In the genomic region with DNA sequence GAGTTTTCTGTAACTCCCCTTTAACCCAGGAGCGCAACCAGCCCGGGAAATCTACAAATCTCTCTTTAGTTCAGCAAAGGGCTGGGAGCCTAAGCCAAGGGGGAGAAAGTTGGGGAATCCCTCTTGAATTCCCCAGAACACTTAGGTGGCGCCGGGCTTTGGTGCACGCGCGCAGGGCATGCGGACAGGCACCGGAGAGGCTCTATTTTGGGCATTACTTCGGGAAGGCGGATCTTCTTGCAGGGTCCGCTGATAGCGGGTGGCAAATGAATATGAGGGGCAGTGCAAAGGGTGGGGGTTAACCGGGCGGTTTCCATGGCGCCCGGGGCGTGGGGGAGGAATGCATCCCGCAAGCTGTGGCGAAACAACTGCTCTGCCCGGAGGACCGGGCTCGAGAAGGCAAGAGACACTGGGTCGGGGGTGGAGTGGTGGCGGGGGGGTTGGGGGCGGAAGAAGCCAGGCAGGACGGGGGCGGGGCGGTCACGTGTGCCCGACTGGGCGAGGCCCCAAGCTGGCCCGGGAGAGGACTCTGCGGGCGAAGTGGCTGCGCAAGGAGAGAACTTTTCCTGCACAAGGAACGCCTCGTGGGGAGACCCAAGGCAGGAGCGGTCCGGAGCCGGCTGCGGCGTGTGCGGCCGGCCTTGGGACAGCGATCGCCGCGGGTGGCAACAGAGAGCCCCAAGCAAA, we compare ENCODE assay signal across 8 cellular contexts. TPM values are rescaled to one million over a fixed set of nuclear protein-coding genes. Genes with fewer than 3 reads are reported as not detected.
DNase-seq lines count a peak whose midpoint lies in the region; ATAC-seq, FAIRE-seq and TF ChIP-seq lines count a peak whose summit lies in the region.

A gene with protein sequence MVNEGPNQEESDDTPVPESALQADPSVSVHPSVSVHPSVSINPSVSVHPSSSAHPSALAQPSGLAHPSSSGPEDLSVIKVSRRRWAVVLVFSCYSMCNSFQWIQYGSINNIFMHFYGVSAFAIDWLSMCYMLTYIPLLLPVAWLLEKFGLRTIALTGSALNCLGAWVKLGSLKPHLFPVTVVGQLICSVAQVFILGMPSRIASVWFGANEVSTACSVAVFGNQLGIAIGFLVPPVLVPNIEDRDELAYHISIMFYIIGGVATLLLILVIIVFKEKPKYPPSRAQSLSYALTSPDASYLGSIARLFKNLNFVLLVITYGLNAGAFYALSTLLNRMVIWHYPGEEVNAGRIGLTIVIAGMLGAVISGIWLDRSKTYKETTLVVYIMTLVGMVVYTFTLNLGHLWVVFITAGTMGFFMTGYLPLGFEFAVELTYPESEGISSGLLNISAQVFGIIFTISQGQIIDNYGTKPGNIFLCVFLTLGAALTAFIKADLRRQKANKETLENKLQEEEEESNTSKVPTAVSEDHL (plus strand): TSS at position 522 of the 687 bp plus-strand sequence. CDS start 353 bp downstream, outside the sequence.

- peak within 1 kb of the TSS; percentile 49; the same call in 1 of the 2 replicates for H3K9ac ChIP-seq in GM12878 (ENCODE audit: control insufficient read depth, insufficient read depth, low read length)

- H3K9me3 ChIP-seq in BE2C (no peaks in the 10 kb centered on the region), T-helper 17 cell (ENCODE audit: control insufficient read depth, low read length, poor library complexity, severe bottlenecking) (no peaks in the 10 kb centered on the region), GM12878 (replicated peaks; ENCODE audit: control insufficient read depth, insufficient read depth, low read length) (no peaks in the 10 kb centered on the region)

- no peak for TF ChIP-seq POLR2A in GM12878 (IDR thresholded peaks at IDR 0.05; ENCODE audit: low read depth, low read length)

- CTCF ChIA-PET in GM12878 (lab: Yijun Ruan, JAX): interaction anchor here (0.6 to 14.9 kb wide), 45 partner anchors 9 to 404 kb away, joined by 3 to 578 read pairs (median 7); partner anchors contain the start of genes BATF, ERG28, TGFB3 and TTLL5

- no peaks in the 10 kb centered on the region for H3K27me3 Mint-ChIP-seq in T-helper 17 cell

- ATAC-seq in GM19395 (IDR thresholded peaks at IDR 0.05; ENCODE audit: unreplicated experiment) (peak; percentile 43), T-helper 17 cell (peak; percentile 73), GM12878 (peak; percentile 74)

- DNase-seq in BE2C (peak; percentile 59), HuH-7 (ENCODE audit: low spot score) (peak; percentile 70), T-helper 17 cell (peak; percentile 32 to 67 (median 57)), GM12878 (ENCODE audit: low read depth, low spot score) (no peak), hypothalamus (lab: John Stamatoyannopoulos, UW) (peak in 50 of 51 donors; percentile 12 to 83 (median 60)), renal cortical epithelial cell (ENCODE audit: low read depth) (peak; percentile 38), NCI-H128 (lab: John Stamatoyannopoulos, UW; ENCODE audit: unreplicated experiment) (no peak)

- POLR2A ChIA-PET in GM12878 (lab: Charles Lee): interaction anchor here (0.6 to 2.5 kb wide), 11 partner anchors 24 to 82 kb away, joined by 3 to 12 read pairs (median 4); partner anchors contain the start of genes ERG28 and TTLL5

- RAD21 ChIA-PET in GM12878 (lab: Charles Lee; ENCODE audit: unreplicated experiment): interaction anchor here (1.0 to 7.3 kb wide), 22 partner anchors 9 to 407 kb away, joined by 3 to 320 read pairs (median 6); partner anchors contain the start of genes ERG28, IFT43 and TTLL5

- peaks cover 21% of the 10 kb centered on the region for H3K4me1 Mint-ChIP-seq in T-helper 17 cell

- H3K27me3 ChIP-seq in BE2C: peaks cover 11% of the 10 kb centered on the region
- no peaks in the 10 kb centered on the region for H3K27me3 ChIP-seq in GM12878 (replicated peaks in 1 of 2; ENCODE audit: control insufficient read depth in 2 of 2, insufficient read depth in 2 of 2, low read length in 1 of 2)

- H3K4me3 ChIP-seq in BE2C (ENCODE audit: low read depth, low read length): peak within 1 kb of the TSS; percentile 56
- H3K4me3 ChIP-seq in GM12878: peak within 1 kb of the TSS; percentile 74

- H2AFZ ChIP-seq in GM12878 (ENCODE audit: control insufficient read depth, low read depth, low read length): peak within 1 kb of the TSS; percentile 72

- BruUV-seq in GM12878 (replicated peaks; lab: Mats Ljungman, UMichigan): no TSS peak

- 12% methylated on average over 42 of the region's 49 CpGs for WGBS in GM12878 (ENCODE audit: insufficient coverage, insufficient replicate concordance, low lambda C conversion rate, missing lambda C conversion rate)

- no peaks in the 10 kb centered on the region for H3K36me3 Mint-ChIP-seq in T-helper 17 cell (ENCODE audit: low read depth)

- H3K79me2 ChIP-seq in GM12878 (ENCODE audit: control insufficient read depth, insufficient read depth, low read length): no peaks in the 10 kb centered on the region

- H3K36me3 ChIP-seq in BE2C: no peaks in the 10 kb centered on the region
- no peaks in the 10 kb centered on the region for H3K36me3 ChIP-seq in GM12878 (ENCODE audit: control insufficient read depth in 2 of 2, insufficient read depth in 2 of 2, low read length in 1 of 2)

- no peak for TF ChIP-seq EP300 in GM12878 (IDR thresholded peaks at IDR 0.05; ENCODE audit: borderline replicate concordance in 1 of 2, control insufficient read depth in 1 of 2, low read depth in 2 of 2, low read length in 2 of 2)

- H3K4me1 ChIP-seq in BE2C (no peaks in the 10 kb centered on the region), GM12878 (ENCODE audit: control insufficient read depth, insufficient read depth, low read length) (peaks cover 7% of the 10 kb centered on the region; the same call in 1 of the 2 replicates)

- no peaks in the 10 kb centered on the region for H4K20me1 ChIP-seq in GM12878 (ENCODE audit: control insufficient read depth, insufficient read depth)

- intact Hi-C loops in GM12878 (cut with micrococcal nuclease; ENCODE audit: unreplicated experiment): loop anchor here (10.0 kb wide), 1 partner anchor 407 kb away; the partner anchor contains the start of genes IFT43 and TGFB3

- peak within 1 kb of the TSS; percentile 75 for H3K27ac Mint-ChIP-seq in T-helper 17 cell

- TF ChIP-seq RAD21 in GM12878 (IDR thresholded peaks at IDR 0.05; ENCODE audit: insufficient read depth, low read depth, low read length): no peak

- H3K27ac ChIP-seq in GM12878 (ENCODE audit: control insufficient read depth, insufficient read depth): peak within 1 kb of the TSS; percentile 40; the same call in 1 of the 2 replicates

- H3K4me2 ChIP-seq in GM12878 (ENCODE audit: control insufficient read depth, insufficient read depth): peak within 1 kb of the TSS; percentile 96

- FAIRE-seq in GM12878 (lab: Jason Lieb, UNC): no peak

- in situ Hi-C loops in GM12878 (cut with MboI): loop anchor here (5.0 to 10.0 kb wide), 2 partner anchors 74 to 407 kb away; partner anchors contain the start of genes IFT43 and TGFB3

- SMC1A ChIA-PET in GM12878 (lab: Charles Lee; ENCODE audit: uncharacterized antibody, unreplicated experiment): interaction anchor here (0.8 to 12.4 kb wide), 28 partner anchors 9 to 401 kb away, joined by 3 to 375 read pairs (median 8); partner anchors contain the start of genes BATF, ERG28 and TTLL5

- TF ChIP-seq CTCF in BE2C (IDR thresholded peaks at IDR 0.05; ENCODE audit: low read depth, low read length) (no peak), GM12878 (IDR thresholded peaks at IDR 0.05 in 2 of 3, conservative IDR thresholded peaks at IDR 0.05 in 1 of 3; ENCODE audit: control insufficient read depth in 2 of 3, extremely low read depth in 1 of 3, insufficient read depth in 1 of 3, low read depth in 3 of 3, low read length in 3 of 3) (no peak)

- peak within 1 kb of the TSS; percentile 97 for H3K4me3 Mint-ChIP-seq in T-helper 17 cell

TF ChIP-seq in GM12878, 131 proteins besides CTCF, POLR2A, EP300 and RAD21 (continues in another document):
- TF ChIP-seq, protein P1, sequence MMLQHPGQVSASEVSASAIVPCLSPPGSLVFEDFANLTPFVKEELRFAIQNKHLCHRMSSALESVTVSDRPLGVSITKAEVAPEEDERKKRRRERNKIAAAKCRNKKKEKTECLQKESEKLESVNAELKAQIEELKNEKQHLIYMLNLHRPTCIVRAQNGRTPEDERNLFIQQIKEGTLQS (IDR thresholded peaks at IDR 0.05; ENCODE audit: borderline replicate concordance, extremely low read depth, low read depth, low read length): peak; percentile 16; the same call in 1 of the 2 replicates
- TF ChIP-seq ZNF622 (IDR thresholded peaks at IDR 0.05): no peak

RNA-seq across cellular contexts. Expression of the gene that starts here (rescaled TPM):
- polyA plus RNA-seq in BE2C (2012; ENCODE audit: insufficient read depth, insufficient read length, low read depth): 0.57 TPM
- total RNA-seq in T-helper 17 cell (1 to 10 TPM; 6.5 to 8.1 TPM), GM12878 (2014; rRNA removed) (0.98 and 1.8 TPM in 2 replicates), GM12878 (2014; rRNA removed; fragmentation: Illumina TruSeq; extraction: Trizol) (1.2 and 1.8 TPM in 2 replicates), GM12878 (2021) (1.7 and 3.7 TPM in 2 replicates), renal cortical epithelial cell (1.2 and 3.4 TPM in 2 replicates)
- 10.7 and 13.0 TPM in 2 replicates for total RNA-seq in GM12878 (2013; cell fraction: nucleolus; rRNA removed)
- polyA plus RNA-seq in GM12878 (2011; ENCODE audit: low read depth): 0.88 TPM
- polyA plus RNA-seq in GM12878 (2011; rRNA removed) (2.9 and 3.1 TPM in 2 replicates), GM12878 (2014; fragmentation: Illumina TruSeq; extraction: Trizol) (1.8 and 2.2 TPM in 2 replicates), GM12878 (2014; fragmentation: Nextera tagmentation; extraction: Ambion mirVana) (under 1 TPM; 0.24 to 0.47 TPM), GM12878 (2014; rRNA removed) (1.0 and 1.4 TPM in 2 replicates), GM12878 (2016; fragmentation: Nextera tagmentation; extraction: Ambion mirVana) (1 to 10 TPM; 1.0 to 1.8 TPM)
- polyA plus RNA-seq in GM12878 (2011; cell fraction: cytosol; rRNA removed): 1.5 and 1.8 TPM in 2 replicates
- polyA plus RNA-seq in GM12878 (2011; cell fraction: nucleus; rRNA removed): 2.6 and 2.8 TPM in 2 replicates
- polyA plus RNA-seq in GM12878 (2012): 1.1 and 1.8 TPM in 2 replicates
- 2.6 and 4.5 TPM in 2 replicates for polyA minus RNA-seq in GM12878 (2011; rRNA and poly(A)+ RNA removed)
- 0.62 and 1.7 TPM in 2 replicates for polyA minus RNA-seq in GM12878 (2011; cell fraction: cytosol; rRNA and poly(A)+ RNA removed)
- 2.3 and 3.1 TPM in 2 replicates for polyA minus RNA-seq in GM12878 (2011; cell fraction: nucleus; rRNA and poly(A)+ RNA removed)

Comparison
In these comparisons a context has a peak if more than half of its experiments do, and no peak if none do; other contexts are left out.
1. DNase-seq: peak in BE2C (single experiment), HuH-7 (single experiment), T-helper 17 cell (3 of 3), hypothalamus (50 of 51) and renal cortical epithelial cell (single experiment); none in GM12878 (single experiment) and NCI-H128 (single experiment).
2. Peak in every context shown above with its lines, with median percentiles within 50 percentile points of each other: ATAC-seq.